In the genomic region with DNA sequence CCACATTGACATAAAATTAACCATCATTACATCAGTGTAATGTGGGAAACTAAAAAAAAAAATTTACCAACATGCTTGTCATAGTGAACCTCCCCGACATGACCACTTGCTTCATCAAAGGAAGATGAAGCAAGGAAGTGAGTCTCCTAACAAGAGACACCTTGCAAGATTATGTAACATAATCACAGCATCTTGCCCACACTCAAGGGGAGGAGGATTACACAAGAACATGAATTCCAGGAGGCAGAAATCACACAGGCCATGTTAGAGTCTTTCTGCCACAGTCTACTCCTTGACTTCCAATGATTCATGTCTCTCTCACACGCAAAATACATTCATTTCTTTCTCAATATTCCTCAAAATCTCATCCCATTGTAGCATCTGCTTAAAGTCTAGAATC, we compare ENCODE assay signal across 18 cellular contexts.
"Had no signal": no experiment of that assay in that cellular context is flagged by ENCODE, and none has a peak within 500 bp of the region (broad histone marks: within the 10 kb centered on the region; RNA-seq: fewer than 3 reads in every experiment).

No MANE protein-coding gene starts in this region.

- DNase-seq: activated CD4-positive, alpha-beta T cell treated with anti-CD3 and anti-CD28 coated beads for 1 hour; activated CD4-positive, alpha-beta T cell treated with anti-CD3 and anti-CD28 coated beads, Interleukin-2, amount 50 U/mL, for 4 hours; activated naive CD4-positive, alpha-beta T cell treated with Interleukin-2 at 50 U/mL for 16 hours; heart right ventricle; islet precursor cell; midbrain; right cardiac atrium; small intestine; stimulated activated CD4-positive, alpha-beta T cell treated with anti-CD3 and anti-CD28 coated beads, Interleukin-4, amount 100 ng/mL, for 24 hours; stimulated activated naive CD4-positive, alpha-beta T cell; substantia nigra; uterus had no signal

- H3K4me3 ChIP-seq: cardiac muscle cell, esophagus muscularis mucosa, gastroesophageal sphincter, heart right ventricle, lung, tibial nerve, uterus had no signal

- H3K27ac ChIP-seq: cardiac muscle cell, esophagus muscularis mucosa, gastroesophageal sphincter, heart right ventricle, tibial nerve, uterus, VCaP had no signal

- H3K27me3 ChIP-seq: cardiac muscle cell, esophagus muscularis mucosa, gastroesophageal sphincter, tibial nerve, uterus had no signal

- H3K36me3 ChIP-seq: cardiac muscle cell, esophagus muscularis mucosa, gastroesophageal sphincter, heart right ventricle, tibial nerve, uterus had no signal

- H3K9me3 ChIP-seq: esophagus muscularis mucosa, gastroesophageal sphincter, heart right ventricle, tibial nerve, uterus had no signal

- H3K4me1 ChIP-seq: esophagus muscularis mucosa, gastroesophageal sphincter, tibial nerve, uterus had no signal
